Comparison of ENCODE assay signal across 8 cellular contexts in the genomic region with DNA sequence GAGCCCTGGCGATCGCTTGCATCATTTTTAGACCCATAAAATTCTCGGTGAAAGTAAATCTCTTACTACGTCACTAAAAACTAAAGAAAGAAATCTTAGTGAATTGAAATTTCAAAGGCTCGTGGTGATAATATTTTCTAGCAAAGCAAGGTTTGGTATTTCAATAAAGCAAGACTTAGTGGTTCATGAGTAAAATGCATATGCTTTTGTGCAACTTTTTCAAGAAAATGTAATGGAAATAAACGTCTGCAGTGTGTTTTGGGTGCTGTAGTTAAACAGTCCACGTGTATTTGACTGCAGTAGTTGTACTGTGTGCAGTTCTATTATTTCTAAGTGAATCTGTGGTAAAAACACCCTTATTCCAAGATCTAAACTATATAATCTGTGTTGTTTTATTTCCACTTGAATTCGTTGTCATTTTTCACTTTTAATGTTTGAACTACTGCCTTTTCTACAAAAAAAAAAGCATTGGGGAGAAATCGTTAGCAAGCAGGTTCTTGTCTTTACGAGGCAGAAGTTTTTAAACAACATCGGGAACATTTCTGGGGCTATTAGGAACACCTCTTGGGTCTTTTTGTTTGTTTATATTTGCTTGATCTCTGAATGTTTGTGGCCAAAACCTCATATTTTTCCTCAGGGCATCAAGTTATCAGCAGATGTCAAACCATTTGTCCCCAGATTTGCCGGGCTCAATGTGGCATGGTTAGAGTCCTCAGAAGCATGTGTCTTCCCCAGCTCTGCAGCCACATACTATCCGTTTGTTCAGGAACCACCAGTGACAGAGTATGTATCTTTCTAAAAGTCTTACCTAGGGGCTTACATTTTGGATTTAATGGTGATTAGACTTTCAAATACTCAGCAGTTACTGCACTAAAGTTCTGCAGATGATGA. TPM values are rescaled to one million over a fixed set of nuclear protein-coding genes. Genes with fewer than 3 reads are reported as not detected.
DNase-seq lines count a peak whose midpoint lies in the region; ATAC-seq and TF ChIP-seq lines count a peak whose summit lies in the region.

No MANE protein-coding gene starts in this region.

- peak in 12 of 56 donors; percentile 2 to 81 (median 9) for TF ChIP-seq CTCF in dorsolateral prefrontal cortex (IDR thresholded peaks at IDR 0.05 in 54 of 56, conservative IDR thresholded peaks at IDR 0.05 in 2 of 56; ENCODE audit: low read depth in 1 of 56, partially characterized antibody in 56 of 56)

- H3K27ac Mint-ChIP-seq in natural killer cell treated with Interleukin-12 subunit alpha and Interleukin-12 subunit beta and Interleukin-15 and Interleukin-18, amount 100 ng/mL, for 72 hours = peak overlapping the region; percentile 90 to 97

- peak overlapping the region; percentile 56 to 96 (median 83) for H3K4me3 ChIP-seq in dorsolateral prefrontal cortex

- no peaks in the 10 kb centered on the region for H3K9me3 Mint-ChIP-seq in natural killer cell treated with Interleukin-12 subunit alpha and Interleukin-12 subunit beta and Interleukin-15 and Interleukin-18, amount 100 ng/mL, for 72 hours

- peak overlapping the region; percentile 89 to 100 (median 99) for H3K27ac ChIP-seq in dorsolateral prefrontal cortex

- DNase-seq in EL (peak; percentile 19), NCI-H69 (lab: John Stamatoyannopoulos, UW) (peak; percentile 40), dorsolateral prefrontal cortex (no peak), DMS79 treated with DMSO at 0.1 percent for 48 hours (lab: John Stamatoyannopoulos, UW) (no peak), NCI-H446 treated with DMSO at 0.1 percent for 48 hours (lab: John Stamatoyannopoulos, UW) (no peak), SKM-1 treated with dmso at 0.1 percent for 144 hours (lab: John Stamatoyannopoulos, UW; ENCODE audit: unreplicated experiment) (no peak), AG20443 (ENCODE audit: low spot score) (no peak)
- DNase-seq in natural killer cell treated with Interleukin-12 subunit alpha and Interleukin-12 subunit beta and Interleukin-15 and Interleukin-18, amount 100 ng/mL, for 72 hours (ENCODE audit: low spot score) = no peak

- H3K4me3 Mint-ChIP-seq in natural killer cell treated with Interleukin-12 subunit alpha and Interleukin-12 subunit beta and Interleukin-15 and Interleukin-18, amount 100 ng/mL, for 72 hours = peak overlapping the region; percentile 83

- ATAC-seq in natural killer cell treated with Interleukin-12 subunit alpha and Interleukin-12 subunit beta and Interleukin-15 and Interleukin-18, amount 100 ng/mL, for 72 hours = no peak

- peaks cover 31 to 64% of the 10 kb centered on the region in 2 donors for H3K4me1 Mint-ChIP-seq in natural killer cell treated with Interleukin-12 subunit alpha and Interleukin-12 subunit beta and Interleukin-15 and Interleukin-18, amount 100 ng/mL, for 72 hours (ENCODE audit: low read depth in 2 of 2)

- no peaks in the 10 kb centered on the region for H3K27me3 Mint-ChIP-seq in natural killer cell treated with Interleukin-12 subunit alpha and Interleukin-12 subunit beta and Interleukin-15 and Interleukin-18, amount 100 ng/mL, for 72 hours

- H3K36me3 Mint-ChIP-seq in natural killer cell treated with Interleukin-12 subunit alpha and Interleukin-12 subunit beta and Interleukin-15 and Interleukin-18, amount 100 ng/mL, for 72 hours = peaks cover 17% of the 10 kb centered on the region

- intact Hi-C loops in dorsolateral prefrontal cortex (cut with DNase I) = loop anchor here (2.0 to 10.0 kb wide), 6 partner anchors 116 to 228 kb away; partner anchors contain the start of gene SEMA4D (in 1 of the 2)

- H3K27me3 ChIP-seq in dorsolateral prefrontal cortex = no peaks in the 10 kb centered on the region

RNA-seq across cellular contexts. Expression of gene SECISBP2, which starts 1.0 kb away (rescaled TPM):
- total RNA-seq in dorsolateral prefrontal cortex = 10 to 100 TPM; 37.7 to 76.2 (median 54.3) TPM
- total RNA-seq in natural killer cell treated with Interleukin-12 subunit alpha and Interleukin-12 subunit beta and Interleukin-15 and Interleukin-18, amount 100 ng/mL, for 72 hours = 10 to 100 TPM; 43.1 to 63.6 TPM

RNA-seq across cellular contexts. Expression of gene CKS2, which starts 8.3 kb away (rescaled TPM):
- 10 to 100 TPM in 14 of 120 experiments, 1 to 10 TPM in 106; 2.1 to 21.1 (median 5.6) TPM for total RNA-seq in dorsolateral prefrontal cortex
- total RNA-seq in natural killer cell treated with Interleukin-12 subunit alpha and Interleukin-12 subunit beta and Interleukin-15 and Interleukin-18, amount 100 ng/mL, for 72 hours = 100 to 1,000 TPM in 1 of 2 donors, 10 to 100 TPM in 1; 90.2 to 165 TPM

Comparison
In these comparisons a context has a peak if more than half of its experiments do, and no peak if none do; other contexts are left out.
1. DNase-seq: peak in EL (single experiment) and NCI-H69 (single experiment); none in dorsolateral prefrontal cortex (0 of 10), natural killer cell treated with Interleukin-12 subunit alpha and Interleukin-12 subunit beta and Interleukin-15 and Interleukin-18, amount 100 ng/mL, for 72 hours (single experiment), DMS79 treated with DMSO at 0.1 percent for 48 hours (single experiment), NCI-H446 treated with DMSO at 0.1 percent for 48 hours (single experiment), SKM-1 treated with dmso at 0.1 percent for 144 hours (single experiment) and AG20443 (single experiment).
2. RNA of gene CKS2, which starts 8.3 kb away (total RNA-seq): 90.2 to 165 TPM in natural killer cell treated with Interleukin-12 subunit alpha and Interleukin-12 subunit beta and Interleukin-15 and Interleukin-18, amount 100 ng/mL, for 72 hours; 2.1 to 21.1 TPM in dorsolateral prefrontal cortex; every median in the first group is over 4 times any median in the second.